ENCODE assay signal across 14 cellular contexts in genomic region chr2:239443666-239444567, GRCh38. TPM values are rescaled to one million over a fixed set of nuclear protein-coding genes. Genes with fewer than 3 reads are reported as not detected.
A peak's percentile ranks its signal among the peaks of the same experiment; 100 is the strongest.
DNase-seq lines count a peak whose midpoint lies in the region; ATAC-seq and TF ChIP-seq lines count a peak whose summit lies in the region.
"Had no signal": no experiment of that assay in that cellular context is flagged by ENCODE, and none has a peak within 500 bp of the region (broad histone marks: within the 10 kb centered on the region; RNA-seq: fewer than 3 reads in every experiment).

No MANE protein-coding gene starts in this region.

- H3K27me3 ChIP-seq in BLaER1 = no peaks in the 10 kb centered on the region
- H3K27me3 ChIP-seq in MG63 = no peaks in the 10 kb centered on the region
- H3K27me3 ChIP-seq: body of pancreas, sigmoid colon had no signal

- no peak overlapping the region for H3K4me3 ChIP-seq in BLaER1
- no peak overlapping the region for H3K4me3 ChIP-seq in MG63
- H3K4me3 ChIP-seq: body of pancreas, GM12878, sigmoid colon had no signal

- TF ChIP-seq CTCF in osteocyte (IDR thresholded peaks at IDR 0.05) = no peak

- no peak overlapping the region for H3K27ac Mint-ChIP-seq in osteocyte (ENCODE audit: unreplicated experiment)

- no peaks in the 10 kb centered on the region for H4K20me1 ChIP-seq in BLaER1

- H3K9ac ChIP-seq in BLaER1 = no peak overlapping the region

- peaks cover 4% of the 10 kb centered on the region for H3K9me3 Mint-ChIP-seq in osteocyte (ENCODE audit: unreplicated experiment)

- H3K9me3 ChIP-seq in BLaER1 = peaks cover 32% of the 10 kb centered on the region
- H3K9me3 ChIP-seq in MG63 = no peaks in the 10 kb centered on the region; the same call in 1 of the 2 replicates
- H3K9me3 ChIP-seq: body of pancreas, sigmoid colon had no signal

- peak overlapping the region; percentile 98 for H3K27ac ChIP-seq in BLaER1
- H3K27ac ChIP-seq: sigmoid colon had no signal

- H3K36me3 Mint-ChIP-seq in osteocyte (ENCODE audit: unreplicated experiment) = no peaks in the 10 kb centered on the region
- H3K36me3 Mint-ChIP-seq: CD4-positive, CD25-positive, alpha-beta regulatory T cell had no signal

- H3K4me2 ChIP-seq in BLaER1 = peak overlapping the region; percentile 99

- peak; percentile 94 for ATAC-seq in esophagus mucosa
- no peak for ATAC-seq in HG02938 (IDR thresholded peaks at IDR 0.05; ENCODE audit: unreplicated experiment)
- no peak for ATAC-seq in HG03565 (IDR thresholded peaks at IDR 0.05; ENCODE audit: unreplicated experiment)
- ATAC-seq: GM12878 had no signal

- DNase-seq in MG63 (peak; percentile 63), osteocyte (ENCODE audit: extremely low spot score, unreplicated experiment) (peak; percentile 78), dermis blood vessel endothelial cell (no peak), T-helper 9 cell (no peak)
- DNase-seq: activated CD8-positive, alpha-beta memory T cell treated with anti-CD3 and anti-CD28 coated beads, Interleukin-2, amount 50 U/mL, for 48 hours; body of pancreas; CD4-positive, CD25-positive, alpha-beta regulatory T cell; OCI-M1; sigmoid colon had no signal

- H3K36me3 ChIP-seq in BLaER1 = peaks cover 11% of the 10 kb centered on the region; the same call in 1 of the 2 replicates
- H3K36me3 ChIP-seq in MG63 = no peaks in the 10 kb centered on the region
- H3K36me3 ChIP-seq: sigmoid colon had no signal

- H3K4me1 Mint-ChIP-seq in osteocyte (ENCODE audit: unreplicated experiment) = peaks cover 23% of the 10 kb centered on the region

- peaks cover 65% of the 10 kb centered on the region for H3K4me1 ChIP-seq in BLaER1

- peaks cover 33% of the 10 kb centered on the region for H3K27me3 Mint-ChIP-seq in osteocyte (ENCODE audit: unreplicated experiment)

- no peak overlapping the region for H3K4me3 Mint-ChIP-seq in osteocyte (ENCODE audit: unreplicated experiment)
- H3K4me3 Mint-ChIP-seq: CD4-positive, CD25-positive, alpha-beta regulatory T cell had no signal

RNA-seq across cellular contexts. Expression of gene HDAC4, which starts 43.1 kb away (rescaled TPM):
- 5.2 and 27.3 TPM in 2 replicates for total RNA-seq in MG63 (2014; rRNA removed; shearing (Covaris generic); ENCODE audit: low replicate concordance)
- total RNA-seq in esophagus mucosa (33.9 TPM), osteocyte (30.3 and 32.2 TPM in 2 replicates), dermis blood vessel endothelial cell (17.4 and 25.2 TPM in 2 replicates)

Comparison
In these comparisons a context has a peak if more than half of its experiments do, and no peak if none do; other contexts are left out.
1. DNase-seq: peak in MG63 (single experiment) and osteocyte (single experiment); none in dermis blood vessel endothelial cell (single experiment) and T-helper 9 cell (single experiment).